In genomic region chr2:187989925-187990623, GRCh38 we compare ENCODE assay signal across 16 cellular contexts.
DNase-seq lines count a peak whose midpoint lies in the region; ATAC-seq, FAIRE-seq and TF ChIP-seq lines count a peak whose summit lies in the region.
"Had no signal": no experiment of that assay in that cellular context is flagged by ENCODE, and none has a peak within 500 bp of the region (broad histone marks: within the 10 kb centered on the region; RNA-seq: fewer than 3 reads in every experiment).

No MANE protein-coding gene starts in this region.

- H3K27ac ChIP-seq in HCT116 (ENCODE audit: low read depth, low read length) (no peak overlapping the region), keratinocyte (ENCODE audit: control insufficient read depth, insufficient read depth, low read length) (no peak overlapping the region), dorsolateral prefrontal cortex (no peak overlapping the region)
- H3K27ac ChIP-seq: 22Rv1, KMS-11, right lobe of liver had no signal

- CTCF ChIA-PET in HCT116 (lab: Charles Lee) = no interaction called here

- H2AFZ ChIP-seq in HCT116 (ENCODE audit: low read depth, low read length, poor library complexity, severe bottlenecking) (peak overlapping the region; percentile 24), keratinocyte (ENCODE audit: control insufficient read depth, low read length) (no peak overlapping the region)

- H3K4me2 ChIP-seq in HCT116 (ENCODE audit: low read length) (peak overlapping the region; percentile 38), keratinocyte (ENCODE audit: control insufficient read depth, extremely low read depth, insufficient read depth, low read depth, low read length) (no peak overlapping the region)
- H3K4me2 ChIP-seq: KMS-11 had no signal

- RAD21 ChIA-PET in HCT116 (lab: Charles Lee; ENCODE audit: low non-redundant PET in 1 of 2, low total read pairs in 2 of 2, uncharacterized antibody in 2 of 2, unreplicated experiment in 2 of 2) = no interaction called here

- no peak overlapping the region for H3K4me3 ChIP-seq in HCT116 (replicated peaks in 1 of 2; ENCODE audit: low read depth in 1 of 2, low read length in 2 of 2)
- H3K4me3 ChIP-seq in keratinocyte (ENCODE audit: control insufficient read depth in 2 of 3, extremely low read depth in 1 of 3, insufficient read depth in 2 of 3, low read depth in 1 of 3, low read length in 3 of 3) = no peak overlapping the region
- H3K4me3 ChIP-seq in dorsolateral prefrontal cortex = no peak overlapping the region
- H3K4me3 ChIP-seq: right lobe of liver had no signal

- no TSS peak for BruUV-seq in HCT116 (replicated peaks; lab: Mats Ljungman, UMichigan)

- peak; percentile 82 for ATAC-seq in HCT116
- ATAC-seq in GM18519 (IDR thresholded peaks at IDR 0.05; ENCODE audit: low FRiP score, unreplicated experiment) = no peak
- ATAC-seq: activated CD4-positive, CD25-positive, alpha-beta regulatory T cell treated with anti-CD3 and anti-CD28 coated beads, Interleukin-2, amount 50 U/mL, for 24 hours; right lobe of liver had no signal

- peak; percentile 35 for DNase-seq in DMS153 (lab: John Stamatoyannopoulos, UW)
- DNase-seq in DMS153 treated with DMSO at 0.1 percent for 48 hours (lab: John Stamatoyannopoulos, UW; ENCODE audit: unreplicated experiment) = no peak
- DNase-seq in HCT116 (ENCODE audit: low read depth, low spot score) = peak; percentile 19
- DNase-seq in NCI-H748 (lab: John Stamatoyannopoulos, UW; ENCODE audit: unreplicated experiment) = peak; percentile 77
- DNase-seq in keratinocyte (ENCODE audit: low read depth, low spot score) = no peak
- DNase-seq in dorsolateral prefrontal cortex = no peak
- no peak for DNase-seq in NCI-H510A (lab: John Stamatoyannopoulos, UW)
- DNase-seq: activated gamma-delta T cell, Calu3, cerebellar nuclear complex, right lobe of liver, SHP77 had no signal

- H3K79me2 ChIP-seq in HCT116 (ENCODE audit: insufficient read depth, low read length) = no peaks in the 10 kb centered on the region
- no peaks in the 10 kb centered on the region for H3K79me2 ChIP-seq in keratinocyte (ENCODE audit: control insufficient read depth, insufficient read depth, low read length)

- H3K27me3 ChIP-seq in HCT116 (ENCODE audit: insufficient read depth, low read length) (no peaks in the 10 kb centered on the region), keratinocyte (ENCODE audit: control insufficient read depth, extremely low read depth, insufficient read depth, low read length) (no peaks in the 10 kb centered on the region), dorsolateral prefrontal cortex (peaks cover 0 to 2% (median 0%) of the 10 kb centered on the region in 45 donors)
- H3K27me3 ChIP-seq: right lobe of liver had no signal

- no peak for TF ChIP-seq POLR2A in HCT116 (IDR thresholded peaks at IDR 0.05; ENCODE audit: borderline replicate concordance, extremely low read depth, insufficient read depth, insufficient read length)

- intact Hi-C loops in HCT116 (cut with micrococcal nuclease) (no loop called here), dorsolateral prefrontal cortex (cut with DNase I) (no loop called here)

- H3K4me1 ChIP-seq in HCT116 (ENCODE audit: control insufficient read depth in 1 of 2, insufficient read depth in 2 of 2, low read length in 2 of 2) (peaks cover 7 to 9% of the 10 kb centered on the region in 2 experiments; a peak in 3 of 4 replicates), keratinocyte (ENCODE audit: control insufficient read depth, extremely low read depth, insufficient read depth, low read length) (peaks cover 14% of the 10 kb centered on the region)

- no peaks in the 10 kb centered on the region for H3K9me2 ChIP-seq in HCT116 (ENCODE audit: insufficient read depth)

- POLR2A ChIA-PET in HCT116 (lab: Charles Lee) = no interaction called here

- TF ChIP-seq RAD21 in HCT116 (IDR thresholded peaks at IDR 0.05; ENCODE audit: low read depth) = no peak

- H3K36me3 ChIP-seq in HCT116 (ENCODE audit: control insufficient read depth in 1 of 2, insufficient read depth in 2 of 2, low read length in 2 of 2) (no peaks in the 10 kb centered on the region), keratinocyte (ENCODE audit: control insufficient read depth in 2 of 2, extremely low read depth in 1 of 2, insufficient read depth in 2 of 2, low read length in 2 of 2) (no peaks in the 10 kb centered on the region)
- H3K36me3 ChIP-seq: right lobe of liver had no signal

- peak; percentile 29 for FAIRE-seq in keratinocyte (lab: Jason Lieb, UNC)

- TF ChIP-seq CTCF in HCT116 (IDR thresholded peaks at IDR 0.05 in 2 of 3, conservative IDR thresholded peaks at IDR 0.05 in 1 of 3; ENCODE audit: borderline replicate concordance in 1 of 3, insufficient read depth in 1 of 3, low read depth in 2 of 3, low read length in 2 of 3) (no peak), keratinocyte (optimal IDR thresholded peaks at IDR 0.05 in 1 of 3, IDR thresholded peaks at IDR 0.05 in 1 of 3, conservative IDR thresholded peaks at IDR 0.05 in 1 of 3; ENCODE audit: extremely low read depth in 1 of 3, insufficient read depth in 2 of 3, low read length in 3 of 3) (no peak), dorsolateral prefrontal cortex (IDR thresholded peaks at IDR 0.05 in 54 of 56, conservative IDR thresholded peaks at IDR 0.05 in 2 of 56; ENCODE audit: low read depth in 1 of 56, partially characterized antibody in 56 of 56) (no peak)

- H4K20me1 ChIP-seq in HCT116 (ENCODE audit: insufficient read depth) = no peaks in the 10 kb centered on the region
- H4K20me1 ChIP-seq in keratinocyte (ENCODE audit: control insufficient read depth, extremely low read depth, insufficient read depth, low read length) = no peaks in the 10 kb centered on the region

- dilution Hi-C loops in keratinocyte (cut with MboI; ENCODE audit: extremely low pct_ligation_motif_present, low sequenced_read_pairs) = loop anchor here (10.0 kb wide), 1 partner anchor 95 kb away; no protein-coding TSS in a partner anchor

- no peaks in the 10 kb centered on the region for H3K9me1 ChIP-seq in keratinocyte (ENCODE audit: control insufficient read depth, extremely low read depth, insufficient read depth, low read length)

- H3K9ac ChIP-seq in HCT116 (ENCODE audit: low read length) = no peak overlapping the region
- no peak overlapping the region for H3K9ac ChIP-seq in keratinocyte (ENCODE audit: control insufficient read depth, extremely low read depth, insufficient read depth, low read length)
- H3K9ac ChIP-seq: KMS-11 had no signal

- H3K9me3 ChIP-seq in HCT116 (ENCODE audit: control insufficient read depth in 1 of 2, insufficient read depth in 1 of 2, low read depth in 1 of 2, low read length in 2 of 2) (no peaks in the 10 kb centered on the region), keratinocyte (ENCODE audit: control insufficient read depth, low read depth, low read length) (no peaks in the 10 kb centered on the region)
- H3K9me3 ChIP-seq: right lobe of liver had no signal

TF ChIP-seq in HCT116, 20 proteins besides CTCF, POLR2A, EP300 and RAD21:
- TF ChIP-seq, protein P1, sequence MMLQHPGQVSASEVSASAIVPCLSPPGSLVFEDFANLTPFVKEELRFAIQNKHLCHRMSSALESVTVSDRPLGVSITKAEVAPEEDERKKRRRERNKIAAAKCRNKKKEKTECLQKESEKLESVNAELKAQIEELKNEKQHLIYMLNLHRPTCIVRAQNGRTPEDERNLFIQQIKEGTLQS (IDR thresholded peaks at IDR 0.05) = no peak
- no peak for TF ChIP-seq SP1 (IDR thresholded peaks at IDR 0.05; ENCODE audit: low read depth)
- 0 out of 2 replicates have a peak, but pooled peaks have one; percentile 27 for TF ChIP-seq CBX3 (IDR thresholded peaks at IDR 0.05; ENCODE audit: low read depth)

Comparison
In these comparisons a context has a peak if more than half of its experiments do, and no peak if none do; other contexts are left out.
1. DNase-seq: peak in DMS153 (single experiment), HCT116 (single experiment) and NCI-H748 (single experiment); none in DMS153 treated with DMSO at 0.1 percent for 48 hours (single experiment), keratinocyte (single experiment), dorsolateral prefrontal cortex (0 of 10) and NCI-H510A (single experiment).